8 cellular contexts compared by ENCODE assay signal in genomic region chr10:51960494-51960895, GRCh38.
DNase-seq lines count a peak whose midpoint lies in the region; ATAC-seq, FAIRE-seq and TF ChIP-seq lines count a peak whose summit lies in the region.

No MANE protein-coding gene starts in this region.

- no peak overlapping the region for H3K23ac ChIP-seq in neuronal stem cell (ENCODE audit: low read depth, low read length, poor library complexity)

- H2BK120ac ChIP-seq in neuronal stem cell (ENCODE audit: low read depth, low read length) = no peak overlapping the region

- DNase-seq in A549 (ENCODE audit: low read depth in 1 of 2, low spot score in 1 of 2) (peak; percentile 19 to 36), GM12864 (ENCODE audit: low read depth) (no peak), RKO (ENCODE audit: low spot score) (peak; percentile 59), fibroblast of the aortic adventitia (ENCODE audit: low read depth) (peak; percentile 87), neuronal stem cell (ENCODE audit: low spot score) (peak; percentile 32), T-helper 9 cell (no peak)
- DNase-seq in stimulated activated CD8-positive, alpha-beta memory T cell treated with anti-CD3 and anti-CD28 coated beads, Interleukin-4, amount 100 ng/mL, for 48 hours = no peak

- TF ChIP-seq EP300 in A549 (IDR thresholded peaks at IDR 0.05) = no peak

- TF ChIP-seq RAD21 in A549 (conservative IDR thresholded peaks at IDR 0.05 in 1 of 2, IDR thresholded peaks at IDR 0.05 in 1 of 2) = peak; percentile 60 to 64

- H4K91ac ChIP-seq in neuronal stem cell (ENCODE audit: low read depth, low read length, poor library complexity) = no peak overlapping the region

- H3K4me1 ChIP-seq in A549 (no peaks in the 10 kb centered on the region), neuronal stem cell (ENCODE audit: control insufficient read depth in 2 of 2, insufficient read depth in 1 of 2, low read depth in 1 of 2, low read length in 2 of 2) (peaks cover 0 to 4% of the 10 kb centered on the region in 2 donors)

- no peak overlapping the region for H2BK12ac ChIP-seq in neuronal stem cell (ENCODE audit: low read length)

- H3K36me3 ChIP-seq in neuronal stem cell (replicated peaks in 1 of 2; ENCODE audit: control insufficient read depth in 2 of 2, insufficient read depth in 2 of 2, low read length in 2 of 2) = no peaks in the 10 kb centered on the region

- no peak overlapping the region for H3K27ac ChIP-seq in A549
- H3K27ac ChIP-seq in neuronal stem cell (replicated peaks; ENCODE audit: low read length) = no peak overlapping the region

- no peak for TF ChIP-seq POLR2A in A549 (IDR thresholded peaks at IDR 0.05; ENCODE audit: low read length)

- peak overlapping the region; percentile 59 for H2AFZ ChIP-seq in neuronal stem cell (ENCODE audit: low read length)

- CTCF ChIA-PET in A549 (lab: Yijun Ruan, JAX) = interaction anchor here (0.7 to 2.2 kb wide), 7 partner anchors 11 to 1019 kb away, joined by 3 to 13 read pairs (median 3); no protein-coding TSS in a partner anchor

- POLR2A ChIA-PET in A549 (lab: Yijun Ruan, JAX) = no interaction called here

- no peak overlapping the region for H3K18ac ChIP-seq in neuronal stem cell (ENCODE audit: low read length)

- no peaks in the 10 kb centered on the region for H3K27me3 ChIP-seq in neuronal stem cell (ENCODE audit: control insufficient read depth in 3 of 3, insufficient read depth in 3 of 3, low read depth in 1 of 3, low read length in 3 of 3)

- TF ChIP-seq CTCF in A549 (IDR thresholded peaks at IDR 0.05) (peak; percentile 66), GM12864 (IDR thresholded peaks at IDR 0.05; ENCODE audit: low read depth, low read length, missing control alignments) (peak; percentile 25), fibroblast of the aortic adventitia (IDR thresholded peaks at IDR 0.05; ENCODE audit: insufficient read depth, low read length) (peak; percentile 50)

- no peak overlapping the region for H3K4me2 ChIP-seq in A549
- H3K4me2 ChIP-seq in neuronal stem cell (ENCODE audit: insufficient read depth, low read length, poor library complexity, severe bottlenecking) = no peak overlapping the region

- H2AK5ac ChIP-seq in neuronal stem cell (ENCODE audit: low read depth, low read length) = no peak overlapping the region

- no peak for FAIRE-seq in A549 (lab: Jason Lieb, UNC)

- H3K14ac ChIP-seq in neuronal stem cell (ENCODE audit: low read length) = no peak overlapping the region

- peaks cover 2% of the 10 kb centered on the region for H3K79me1 ChIP-seq in neuronal stem cell (ENCODE audit: low read depth, low read length)

- H3K4me3 ChIP-seq in A549 (no peak overlapping the region), GM12864 (ENCODE audit: low read depth, low read length) (no peak overlapping the region), fibroblast of the aortic adventitia (ENCODE audit: low read depth, low read length) (no peak overlapping the region), neuronal stem cell (ENCODE audit: low read length in 2 of 2) (no peak overlapping the region)

- H3K9ac ChIP-seq in neuronal stem cell (ENCODE audit: low read depth, low read length, poor library complexity) = no peak overlapping the region

- H2BK5ac ChIP-seq in neuronal stem cell (ENCODE audit: low read length) = no peak overlapping the region

- no peak overlapping the region for H4K8ac ChIP-seq in neuronal stem cell (ENCODE audit: low read depth, low read length)

- H3K9me3 ChIP-seq in A549 = no peaks in the 10 kb centered on the region
- no peaks in the 10 kb centered on the region for H3K9me3 ChIP-seq in neuronal stem cell (replicated peaks in 1 of 2; ENCODE audit: control insufficient read depth in 2 of 2, insufficient read depth in 1 of 2, low read depth in 1 of 2, low read length in 2 of 2)

- 23% methylated on average over 8 of the region's 8 CpGs for WGBS in A549 (ENCODE audit: missing lambda C conversion rate)
- no CpG with 5 or more reads among the region's 8 CpGs for WGBS in neuronal stem cell (ENCODE audit: extremely low coverage in 2 of 2, insufficient read length in 2 of 2, insufficient replicate concordance in 1 of 2), 2 donors

- no peak overlapping the region for H2BK15ac ChIP-seq in neuronal stem cell (ENCODE audit: low read length)

- no peak overlapping the region for H3K4ac ChIP-seq in neuronal stem cell (ENCODE audit: low read length)

- ATAC-seq in A549 = peak in 1 of 2 experiments; percentile 76; a peak in 3 of 6 replicates
- peak; percentile 46 for ATAC-seq in HG03469 (IDR thresholded peaks at IDR 0.05; ENCODE audit: unreplicated experiment)

TF ChIP-seq in A549, 52 proteins besides CTCF, POLR2A, EP300 and RAD21:
- TF ChIP-seq ZFP36 (IDR thresholded peaks at IDR 0.05; ENCODE audit: borderline replicate concordance, partially characterized antibody) (no peak), ATOH8 (CRISPR knock-in tag; IDR thresholded peaks at IDR 0.05; ENCODE audit: low read depth) (no peak), ESRRA (IDR thresholded peaks at IDR 0.05; ENCODE audit: borderline replicate concordance, low read length) (no peak), GATA3 (IDR thresholded peaks at IDR 0.05; ENCODE audit: borderline replicate concordance) (no peak), RFX5 (IDR thresholded peaks at IDR 0.05) (no peak), SMC3 (IDR thresholded peaks at IDR 0.05) (peak; percentile 54), MYC (IDR thresholded peaks at IDR 0.05; ENCODE audit: borderline replicate concordance, low read length) (no peak)
TF ChIP-seq in A549: peak in this region for 1.

Comparison
In these comparisons a context has a peak if more than half of its experiments do, and no peak if none do; other contexts are left out.
1. DNase-seq: peak in A549 (2 of 2), RKO (single experiment), fibroblast of the aortic adventitia (single experiment) and neuronal stem cell (single experiment); none in GM12864 (single experiment), stimulated activated CD8-positive, alpha-beta memory T cell treated with anti-CD3 and anti-CD28 coated beads, Interleukin-4, amount 100 ng/mL, for 48 hours (single experiment) and T-helper 9 cell (single experiment).
2. Peak in every context shown above with its lines, with median percentiles within 50 percentile points of each other: CTCF ChIP-seq.